Comparison of ENCODE assay signal across 12 cellular contexts in the genomic region with DNA sequence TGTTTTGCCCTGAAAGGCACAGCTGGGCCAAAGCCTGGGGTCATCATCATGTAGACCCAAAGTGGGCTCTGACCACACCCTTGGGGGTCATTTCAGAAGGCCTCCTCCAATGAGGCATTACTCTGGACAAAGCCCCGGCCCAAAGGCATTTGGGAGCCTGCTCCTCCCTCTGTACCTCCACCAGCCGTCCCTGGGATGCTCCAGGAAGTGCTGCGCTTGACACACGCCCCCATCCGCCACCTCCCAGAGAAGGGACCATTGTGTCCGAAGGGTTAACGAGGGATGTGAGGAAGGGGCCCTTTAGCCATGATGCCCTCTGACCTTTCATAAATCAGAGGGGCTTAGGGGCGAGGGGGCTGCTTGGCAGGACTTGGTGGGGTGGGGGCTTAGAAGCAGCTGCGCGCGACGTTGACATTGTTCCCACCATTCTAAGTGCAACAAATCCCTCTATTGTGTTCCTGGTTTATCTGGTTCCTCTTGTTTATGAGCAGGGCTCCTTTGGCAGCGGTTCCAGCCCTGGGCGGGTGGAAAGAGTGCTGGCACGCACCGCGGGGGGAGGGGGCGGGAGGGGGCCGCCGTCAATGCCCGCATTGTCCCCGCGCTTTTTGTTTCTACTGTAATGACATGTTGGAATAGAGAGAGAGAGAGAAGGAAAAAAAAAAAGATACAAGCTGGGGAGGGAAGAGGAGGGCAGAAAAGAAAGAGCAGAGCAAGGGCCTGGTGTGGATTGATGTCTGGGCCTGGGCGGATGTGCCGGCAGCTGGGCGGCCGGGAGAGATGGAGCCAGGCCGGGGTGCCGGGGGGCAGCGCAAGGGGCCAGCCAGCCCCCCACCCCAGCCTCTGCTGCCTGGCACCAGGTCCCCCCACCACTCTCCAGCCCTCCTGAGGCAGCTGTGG. TPM values are rescaled to one million over a fixed set of nuclear protein-coding genes. Genes with fewer than 3 reads are reported as not detected.
DNase-seq lines count a peak whose midpoint lies in the region; ATAC-seq and TF ChIP-seq lines count a peak whose summit lies in the region.
"Had no signal": no experiment of that assay in that cellular context is flagged by ENCODE, and none has a peak within 500 bp of the region (broad histone marks: within the 10 kb centered on the region; RNA-seq: fewer than 3 reads in every experiment).

No MANE protein-coding gene starts in this region.

- TF ChIP-seq CTCF in PC-9 (conservative IDR thresholded peaks at IDR 0.05) (no peak), fibroblast of mammary gland (conservative IDR thresholded peaks at IDR 0.05; ENCODE audit: control insufficient read depth, insufficient read depth, low read depth, low read length) (no peak)

- no peak overlapping the region for H3K4me3 ChIP-seq in PC-9
- H3K4me3 ChIP-seq in fibroblast of mammary gland (ENCODE audit: control insufficient read depth, low read depth, low read length): no peak overlapping the region
- peak overlapping the region in 1 of 2 donors; percentile 33 for H3K4me3 ChIP-seq in muscle layer of duodenum (ENCODE audit: low read depth in 1 of 2, low read length in 2 of 2)
- H3K4me3 ChIP-seq: BLaER1 treated with 17β-estradiol and CSF1 and Interleukin-3, amounts not matched to agents 10 nM and 100 nM; smooth muscle cell had no signal

- 0 out of 2 replicates have a peak overlapping the region, but pooled peaks have one; percentile 8 for H3K4me2 ChIP-seq in PC-9
- H3K4me2 ChIP-seq: smooth muscle cell had no signal

- H3K36me3 ChIP-seq in PC-9 (ENCODE audit: low read depth): no peaks in the 10 kb centered on the region
- H3K36me3 ChIP-seq in muscle layer of duodenum (ENCODE audit: control insufficient read depth in 1 of 2, insufficient read depth in 2 of 2, low read length in 2 of 2): no peaks in the 10 kb centered on the region
- H3K36me3 ChIP-seq: BLaER1 treated with 17β-estradiol and CSF1 and Interleukin-3, amounts not matched to agents 10 nM and 100 nM had no signal

- no peaks in the 10 kb centered on the region for H4K20me1 ChIP-seq in PC-9 (ENCODE audit: insufficient read depth)
- H4K20me1 ChIP-seq: BLaER1 treated with 17β-estradiol and CSF1 and Interleukin-3, amounts not matched to agents 10 nM and 100 nM had no signal

- H3K27me3 ChIP-seq in PC-9 (ENCODE audit: insufficient read depth, low read depth) (no peaks in the 10 kb centered on the region), muscle layer of duodenum (ENCODE audit: low read depth, low read length) (no peaks in the 10 kb centered on the region)
- H3K27me3 ChIP-seq: BLaER1 treated with 17β-estradiol and CSF1 and Interleukin-3, amounts not matched to agents 10 nM and 100 nM had no signal

- no TSS peak for BruUV-seq in PC-9 (replicated peaks; lab: Mats Ljungman, UMichigan)

- no peaks in the 10 kb centered on the region for H3K79me2 ChIP-seq in PC-9 (ENCODE audit: low read depth)

- DNase-seq in AG08396 (ENCODE audit: low spot score): peak; percentile 78
- peak in 1 of 2 experiments; percentile 51 for DNase-seq in PC-9
- DNase-seq in fibroblast of mammary gland (ENCODE audit: low read depth): peak; percentile 21
- no peak for DNase-seq in activated CD4-positive, alpha-beta T cell treated with anti-CD3 and anti-CD28 coated beads, Interleukin-2, amount 50 U/mL, for 1 hour
- no peak for DNase-seq in posterior vena cava (ENCODE audit: low spot score)
- DNase-seq: activated CD4-positive, alpha-beta T cell treated with anti-CD3 and anti-CD28 coated beads, Interleukin-2, amount 50 U/mL, for 48 hours; NCI-H526 had no signal

- H2AFZ ChIP-seq in PC-9: 0 out of 2 replicates have a peak overlapping the region, but pooled peaks have one; percentile 63

- no peaks in the 10 kb centered on the region; the same call in 1 of the 2 replicates for H3K9me3 ChIP-seq in PC-9 (ENCODE audit: insufficient read depth, low read depth)
- no peaks in the 10 kb centered on the region for H3K9me3 ChIP-seq in muscle layer of duodenum (ENCODE audit: control insufficient read depth in 1 of 2, low read length in 2 of 2)

- H3K27ac ChIP-seq in PC-9: no peak overlapping the region
- peak overlapping the region; percentile 30 for H3K27ac ChIP-seq in muscle layer of duodenum (ENCODE audit: low read length)
- H3K27ac ChIP-seq: BLaER1 treated with 17β-estradiol and CSF1 and Interleukin-3, amounts not matched to agents 10 nM and 100 nM had no signal

- H3F3A ChIP-seq in PC-9 (ENCODE audit: insufficient read depth, low read depth): no peaks in the 10 kb centered on the region

- ATAC-seq in HG02938 (IDR thresholded peaks at IDR 0.05; ENCODE audit: unreplicated experiment) (no peak), GM21717 (IDR thresholded peaks at IDR 0.05; ENCODE audit: unreplicated experiment) (no peak)

- CTCF ChIA-PET in PC-9 (lab: Charles Lee): interaction anchor here (0.6 kb wide), 1 partner anchor 63 kb away, joined by 5 read pairs; a partner anchor contains a TSS

- intact Hi-C loops in PC-9 (cut with micrococcal nuclease; ENCODE audit: unreplicated experiment) (no loop called here), posterior vena cava (cut with DNase I) (no loop called here)

- H3K4me1 ChIP-seq in PC-9 (replicated peaks; ENCODE audit: insufficient read depth) (no peaks in the 10 kb centered on the region), muscle layer of duodenum (ENCODE audit: control insufficient read depth in 1 of 2, insufficient read depth in 2 of 2, low read length in 2 of 2) (peaks cover 7 to 19% of the 10 kb centered on the region in 2 donors)

- H3K9me2 ChIP-seq in PC-9 (ENCODE audit: insufficient read depth): no peaks in the 10 kb centered on the region

- POLR2A ChIA-PET in PC-9 (lab: Charles Lee; ENCODE audit: unreplicated experiment): no interaction called here

RNA-seq across cellular contexts. Expression of a gene that starts 32.1 kb away (rescaled TPM):
- total RNA-seq in PC-9 (2021) (not detected in 2 replicates), posterior vena cava (1 to 10 TPM in 1 of 2 donors, under 1 TPM in 1; 0.32 to 1.6 TPM)
- total RNA-seq: smooth muscle cell had no signal

RNA-seq across cellular contexts. Expression of a gene that starts 40.8 kb away (rescaled TPM):
- total RNA-seq in PC-9 (2021): 52.0 and 55.9 TPM in 2 replicates
- 10 to 100 TPM; 15.7 to 17.5 TPM for total RNA-seq in posterior vena cava

Comparison
In these comparisons a context has a peak if more than half of its experiments do, and no peak if none do; other contexts are left out.
1. DNase-seq: peak in AG08396 (single experiment) and fibroblast of mammary gland (single experiment); none in activated CD4-positive, alpha-beta T cell treated with anti-CD3 and anti-CD28 coated beads, Interleukin-2, amount 50 U/mL, for 1 hour (single experiment) and posterior vena cava (single experiment).